34 cellular contexts compared by ENCODE assay signal in the genomic region with DNA sequence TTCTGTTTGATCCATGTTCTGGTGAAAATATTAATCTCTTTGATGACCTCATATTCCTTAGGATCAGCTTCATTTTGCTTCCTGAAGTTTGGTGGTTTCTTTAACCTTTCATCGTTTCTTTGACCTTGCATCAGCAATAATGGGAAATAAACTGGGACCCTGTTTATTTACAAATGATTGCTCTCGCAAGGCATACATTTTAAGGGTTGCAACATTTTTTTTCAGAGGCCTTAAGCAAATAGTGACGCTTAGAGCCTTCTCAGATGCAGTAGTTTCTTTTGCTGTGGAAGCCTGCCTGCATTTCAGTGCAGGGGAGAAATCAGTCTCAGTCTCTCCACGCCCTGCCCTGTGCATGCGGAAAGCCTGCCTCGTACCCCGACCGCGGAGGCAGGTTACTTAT.
"Had no signal": no experiment of that assay in that cellular context is flagged by ENCODE, and none has a peak within 500 bp of the region (broad histone marks: within the 10 kb centered on the region; RNA-seq: fewer than 3 reads in every experiment).

No MANE protein-coding gene starts in this region.

- H3K4me3 ChIP-seq: ascending aorta, breast epithelium, cardiac muscle cell, coronary artery, esophagus squamous epithelium, gastroesophageal sphincter had no signal

- H3K9me3 ChIP-seq: ascending aorta, breast epithelium, esophagus squamous epithelium, gastroesophageal sphincter had no signal

- H3K27me3 ChIP-seq: ascending aorta, breast epithelium, cardiac muscle cell, esophagus squamous epithelium, gastroesophageal sphincter had no signal

- H3K4me3 Mint-ChIP-seq: activated CD4-positive, alpha-beta memory T cell treated with anti-CD3 and anti-CD28 coated beads, Interleukin-2, amount 10 ng/mL, durations not matched to agents 7 days and 5 days; activated CD4-positive, alpha-beta T cell treated with anti-CD3 and anti-CD28 coated beads for 36 hours; activated CD4-positive, alpha-beta T cell treated with anti-CD3 and anti-CD28 coated beads, Interleukin-2, amount 10 ng/mL, durations not matched to agents 24 days and 14 days; activated naive CD4-positive, alpha-beta T cell treated with anti-CD3 and anti-CD28 coated beads, Interleukin-2, amount 10 ng/mL, durations not matched to agents 7 days and 5 days; activated naive CD8-positive, alpha-beta T cell treated with anti-CD3 and anti-CD28 coated beads, Interleukin-2, amount 10 ng/mL, durations not matched to agents 7 days and 5 days; activated T-cell treated with anti-CD3 and anti-CD28 coated beads, Interleukin-2, amount 50 U/mL, for 24 hours; activated T-cell treated with anti-CD3 and anti-CD28 coated beads, Interleukin-2, amount 50 U/mL, for 72 hours; brain; dendritic cell treated with granulocyte-macrophage colony-stimulating factor and Interleukin-4, amounts not matched to agents 40 ng/mL and 50 ng/mL, for 4 days; T-cell; T-helper 17 cell; T-helper 2 cell treated with Interferon-gamma antibody and Interleukin-4, amounts not matched to agents 5 μg/mL and 100 μg/mL, for 36 hours had no signal

- H3K4me1 Mint-ChIP-seq: activated CD4-positive, alpha-beta memory T cell treated with anti-CD3 and anti-CD28 coated beads, Interleukin-2, amount 10 ng/mL, durations not matched to agents 7 days and 5 days; activated CD4-positive, alpha-beta T cell treated with anti-CD3 and anti-CD28 coated beads for 36 hours; activated CD4-positive, alpha-beta T cell treated with anti-CD3 and anti-CD28 coated beads, Interleukin-2, amount 10 ng/mL, durations not matched to agents 24 days and 14 days; activated naive CD4-positive, alpha-beta T cell treated with anti-CD3 and anti-CD28 coated beads, Interleukin-2, amount 10 ng/mL, durations not matched to agents 7 days and 5 days; activated naive CD8-positive, alpha-beta T cell treated with anti-CD3 and anti-CD28 coated beads, Interleukin-2, amount 10 ng/mL, durations not matched to agents 7 days and 5 days; T-cell; T-helper 17 cell had no signal

- H3K4me1 ChIP-seq: ascending aorta, breast epithelium, esophagus squamous epithelium had no signal

- ATAC-seq: activated CD4-positive, alpha-beta T cell treated with anti-CD3 and anti-CD28 coated beads for 36 hours; activated naive CD4-positive, alpha-beta T cell treated with anti-CD3 and anti-CD28 coated beads, Interleukin-2, amount 50 U/mL, for 72 hours; activated T-cell treated with anti-CD3 and anti-CD28 coated beads, Interleukin-2, amount 50 U/mL, for 72 hours; gastroesophageal sphincter; T-cell; T-helper 17 cell had no signal

- H3K27me3 Mint-ChIP-seq: activated CD4-positive, alpha-beta memory T cell treated with anti-CD3 and anti-CD28 coated beads, Interleukin-2, amount 10 ng/mL, durations not matched to agents 7 days and 5 days; activated CD4-positive, alpha-beta T cell treated with anti-CD3 and anti-CD28 coated beads for 36 hours; activated CD4-positive, alpha-beta T cell treated with anti-CD3 and anti-CD28 coated beads, Interleukin-2, amount 10 ng/mL, durations not matched to agents 24 days and 14 days; activated naive CD4-positive, alpha-beta T cell treated with anti-CD3 and anti-CD28 coated beads, Interleukin-2, amount 10 ng/mL, durations not matched to agents 7 days and 5 days; activated naive CD8-positive, alpha-beta T cell treated with anti-CD3 and anti-CD28 coated beads, Interleukin-2, amount 10 ng/mL, durations not matched to agents 7 days and 5 days; activated T-cell treated with anti-CD3 and anti-CD28 coated beads, Interleukin-2, amount 50 U/mL, for 24 hours; brain; dendritic cell treated with granulocyte-macrophage colony-stimulating factor and Interleukin-4, amounts not matched to agents 40 ng/mL and 50 ng/mL, for 4 days; T-cell had no signal

- H3K36me3 ChIP-seq: cardiac muscle cell, WERI-Rb-1 had no signal

- H3K27ac ChIP-seq: ascending aorta, cardiac muscle cell, coronary artery, epithelial cell of prostate, esophagus squamous epithelium, gastroesophageal sphincter, WERI-Rb-1 had no signal

- H3K36me3 Mint-ChIP-seq: activated naive CD4-positive, alpha-beta T cell treated with anti-CD3 and anti-CD28 coated beads, Interleukin-2, amount 10 ng/mL, durations not matched to agents 7 days and 5 days; activated naive CD4-positive, alpha-beta T cell treated with anti-CD3 and anti-CD28 coated beads, Interleukin-2, amount 50 U/mL, for 72 hours; activated naive CD8-positive, alpha-beta T cell treated with anti-CD3 and anti-CD28 coated beads, Interleukin-2, amount 10 ng/mL, durations not matched to agents 7 days and 5 days; T-cell had no signal

- DNase-seq: activated CD4-positive, alpha-beta memory T cell treated with anti-CD3 and anti-CD28 coated beads, Interleukin-2, amount 10 ng/mL, durations not matched to agents 7 days and 5 days; activated CD4-positive, alpha-beta T cell treated with anti-CD3 and anti-CD28 coated beads for 36 hours; activated CD4-positive, alpha-beta T cell treated with anti-CD3 and anti-CD28 coated beads, Interleukin-2, amount 10 ng/mL, durations not matched to agents 24 days and 14 days; activated CD4-positive, CD25-positive, alpha-beta regulatory T cell; activated CD4-positive, CD25-positive, alpha-beta regulatory T cell treated with anti-CD3 and anti-CD28 coated beads, Interleukin-2, amount 50 U/mL, for 72 hours; activated CD8-positive, alpha-beta memory T cell treated with anti-CD3 and anti-CD28 coated beads, Interleukin-2, amount 50 U/mL, for 48 hours; activated gamma-delta T cell; activated naive CD4-positive, alpha-beta T cell; activated naive CD4-positive, alpha-beta T cell treated with anti-CD3 and anti-CD28 coated beads, Interleukin-2, amount 10 ng/mL, durations not matched to agents 7 days and 5 days; activated naive CD8-positive, alpha-beta T cell treated with anti-CD3 and anti-CD28 coated beads, Interleukin-2, amount 10 ng/mL, durations not matched to agents 7 days and 5 days; activated T-cell treated with anti-CD3 and anti-CD28 coated beads for 4 hours; activated T-cell treated with anti-CD3 and anti-CD28 coated beads, Interleukin-2, amount 50 U/mL, for 24 hours; activated T-cell treated with anti-CD3 and anti-CD28 coated beads, Interleukin-2, amount 50 U/mL, for 72 hours; central memory CD4-positive, alpha-beta T cell; cerebellar nuclear complex; effector CD8-positive, alpha-beta T cell; esophagus squamous epithelium; foreskin melanocyte; head of caudate nucleus; SW 1271; T-cell; T-helper 17 cell; T1000; WERI-Rb-1 had no signal

- H3K9me3 Mint-ChIP-seq: activated CD4-positive, alpha-beta memory T cell treated with anti-CD3 and anti-CD28 coated beads, Interleukin-2, amount 10 ng/mL, durations not matched to agents 7 days and 5 days; activated CD4-positive, alpha-beta T cell treated with anti-CD3 and anti-CD28 coated beads, Interleukin-2, amount 10 ng/mL, durations not matched to agents 24 days and 14 days; activated naive CD4-positive, alpha-beta T cell treated with anti-CD3 and anti-CD28 coated beads, Interleukin-2, amount 10 ng/mL, durations not matched to agents 7 days and 5 days; activated naive CD4-positive, alpha-beta T cell treated with anti-CD3 and anti-CD28 coated beads, Interleukin-2, amount 50 U/mL, for 72 hours; activated naive CD8-positive, alpha-beta T cell treated with anti-CD3 and anti-CD28 coated beads, Interleukin-2, amount 10 ng/mL, durations not matched to agents 7 days and 5 days; activated T-cell treated with anti-CD3 and anti-CD28 coated beads, Interleukin-2, amount 50 U/mL, for 24 hours; activated T-cell treated with anti-CD3 and anti-CD28 coated beads, Interleukin-2, amount 50 U/mL, for 72 hours; brain; dendritic cell treated with granulocyte-macrophage colony-stimulating factor and Interleukin-4, amounts not matched to agents 40 ng/mL and 50 ng/mL, for 4 days; T-cell; T-helper 2 cell treated with Interferon-gamma antibody and Interleukin-4, amounts not matched to agents 5 μg/mL and 100 μg/mL, for 36 hours had no signal

- H3K27ac Mint-ChIP-seq: activated CD4-positive, alpha-beta memory T cell treated with anti-CD3 and anti-CD28 coated beads, Interleukin-2, amount 10 ng/mL, durations not matched to agents 7 days and 5 days; activated CD4-positive, alpha-beta T cell treated with anti-CD3 and anti-CD28 coated beads for 36 hours; activated CD4-positive, alpha-beta T cell treated with anti-CD3 and anti-CD28 coated beads, Interleukin-2, amount 10 ng/mL, durations not matched to agents 24 days and 14 days; activated naive CD4-positive, alpha-beta T cell treated with anti-CD3 and anti-CD28 coated beads, Interleukin-2, amount 10 ng/mL, durations not matched to agents 7 days and 5 days; activated naive CD4-positive, alpha-beta T cell treated with anti-CD3 and anti-CD28 coated beads, Interleukin-2, amount 50 U/mL, for 72 hours; activated naive CD8-positive, alpha-beta T cell treated with anti-CD3 and anti-CD28 coated beads, Interleukin-2, amount 10 ng/mL, durations not matched to agents 7 days and 5 days; activated T-cell treated with anti-CD3 and anti-CD28 coated beads, Interleukin-2, amount 50 U/mL, for 24 hours; activated T-cell treated with anti-CD3 and anti-CD28 coated beads, Interleukin-2, amount 50 U/mL, for 72 hours; dendritic cell treated with granulocyte-macrophage colony-stimulating factor and Interleukin-4, amounts not matched to agents 40 ng/mL and 50 ng/mL, for 4 days; T-cell; T-helper 17 cell; T-helper 2 cell treated with Interferon-gamma antibody and Interleukin-4, amounts not matched to agents 5 μg/mL and 100 μg/mL, for 36 hours had no signal
